Comparison of ENCODE assay signal across 13 cellular contexts in genomic region chr13:51770681-51771417, GRCh38. TPM values are rescaled to one million over a fixed set of nuclear protein-coding genes. Genes with fewer than 3 reads are reported as not detected.
A peak's percentile ranks its signal among the peaks of the same experiment; 100 is the strongest.
DNase-seq lines count a peak whose midpoint lies in the region; ATAC-seq, FAIRE-seq and TF ChIP-seq lines count a peak whose summit lies in the region.
"Had no signal": no experiment of that assay in that cellular context is flagged by ENCODE, and none has a peak within 500 bp of the region (broad histone marks: within the 10 kb centered on the region; RNA-seq: fewer than 3 reads in every experiment).

No MANE protein-coding gene starts in this region.

- intact Hi-C loops in left ventricle myocardium inferior (cut with micrococcal nuclease) (no loop called here), Right ventricle myocardium superior (cut with DNase I) (no loop called here), mucosa of descending colon (cut with DNase I, micrococcal nuclease) (no loop called here), upper lobe of right lung (cut with DNase I) (no loop called here)

- H3K27ac ChIP-seq in left ventricle myocardium inferior (replicated peaks): peak overlapping the region; percentile 87
- peak overlapping the region; percentile 24 for H3K27ac ChIP-seq in upper lobe of right lung
- H3K27ac ChIP-seq: HL-60 had no signal

- no peaks in the 10 kb centered on the region for H3K9me3 ChIP-seq in left ventricle myocardium inferior (replicated peaks)
- no peaks in the 10 kb centered on the region for H3K9me3 ChIP-seq in adipocyte (ENCODE audit: control insufficient read depth, low read length)
- no peaks in the 10 kb centered on the region for H3K9me3 ChIP-seq in mucosa of descending colon
- H3K9me3 ChIP-seq in upper lobe of right lung: no peaks in the 10 kb centered on the region

- H3K27me3 ChIP-seq in left ventricle myocardium inferior (ENCODE audit: low read depth) (no peaks in the 10 kb centered on the region), adipocyte (replicated peaks; ENCODE audit: control insufficient read depth, insufficient read depth, low read length) (no peaks in the 10 kb centered on the region), upper lobe of right lung (no peaks in the 10 kb centered on the region)
- H3K27me3 ChIP-seq: cardiac muscle cell had no signal

- H3K4me3 ChIP-seq in left ventricle myocardium inferior: no peak overlapping the region
- H3K4me3 ChIP-seq in adipocyte (ENCODE audit: low read length): no peak overlapping the region
- no peak overlapping the region for H3K4me3 ChIP-seq in mucosa of descending colon
- H3K4me3 ChIP-seq in upper lobe of right lung: no peak overlapping the region
- H3K4me3 ChIP-seq: cardiac muscle cell had no signal

- DNase-seq in left ventricle myocardium inferior (no peak), Right ventricle myocardium superior (no peak), adipocyte (ENCODE audit: low read depth) (no peak), mucosa of descending colon (no peak), upper lobe of right lung (no peak), frontal cortex (ENCODE audit: low spot score in 2 of 2) (no peak)
- DNase-seq in stimulated activated naive CD4-positive, alpha-beta T cell treated with Interleukin-2 at 50 U/mL for 16 hours (lab: John Stamatoyannopoulos, UW): no peak
- DNase-seq: activated CD4-positive, CD25-positive, alpha-beta regulatory T cell; NCI-H1048; NCI-H524 treated with DMSO at 0.1 percent for 48 hours had no signal

- ATAC-seq in Right ventricle myocardium superior (ENCODE audit: poor library complexity): no peak
- peak; percentile 46 for ATAC-seq in mucosa of descending colon
- peak; percentile 20 for ATAC-seq in upper lobe of right lung
- no peak for ATAC-seq in GM18519 (IDR thresholded peaks at IDR 0.05; ENCODE audit: low FRiP score, unreplicated experiment)

- H3K36me3 ChIP-seq in left ventricle myocardium inferior (peaks cover 7% of the 10 kb centered on the region), adipocyte (ENCODE audit: control insufficient read depth, insufficient read depth, low read length, severe bottlenecking) (no peaks in the 10 kb centered on the region), mucosa of descending colon (ENCODE audit: low read depth) (no peaks in the 10 kb centered on the region), upper lobe of right lung (peaks cover 6% of the 10 kb centered on the region)
- H3K36me3 ChIP-seq: cardiac muscle cell had no signal

- peak overlapping the region; percentile 52 for H3K9ac ChIP-seq in adipocyte (ENCODE audit: low read length)

- no peak for TF ChIP-seq CTCF in left ventricle myocardium inferior (IDR thresholded peaks at IDR 0.05; ENCODE audit: borderline replicate concordance)
- no peak for TF ChIP-seq CTCF in mucosa of descending colon (IDR thresholded peaks at IDR 0.05)
- no peak for TF ChIP-seq CTCF in upper lobe of right lung (IDR thresholded peaks at IDR 0.05)

- no peak for FAIRE-seq in frontal cortex (lab: Jason Lieb, UNC)

- H3K4me1 ChIP-seq in left ventricle myocardium inferior: peaks cover 39% of the 10 kb centered on the region
- peaks cover 34% of the 10 kb centered on the region for H3K4me1 ChIP-seq in adipocyte (ENCODE audit: control insufficient read depth, insufficient read depth, low read length)
- no peaks in the 10 kb centered on the region for H3K4me1 ChIP-seq in mucosa of descending colon (ENCODE audit: low read depth)
- no peaks in the 10 kb centered on the region for H3K4me1 ChIP-seq in upper lobe of right lung

RNA-seq across cellular contexts. Expression of gene DHRS12, which starts 33.1 kb away (rescaled TPM):
- total RNA-seq in left ventricle myocardium inferior (10.3 TPM), Right ventricle myocardium superior (10.4 TPM), mucosa of descending colon (10 to 100 TPM; 11.8 to 15.1 (median 14.1) TPM), upper lobe of right lung (14.9 TPM), frontal cortex (7.3 TPM)

Comparison
In these comparisons a context has a peak if more than half of its experiments do, and no peak if none do; other contexts are left out.
1. ATAC-seq: peak in mucosa of descending colon (single experiment) and upper lobe of right lung (single experiment); none in Right ventricle myocardium superior (single experiment) and GM18519 (single experiment).